22 cellular contexts compared by ENCODE assay signal in genomic region chr15:28944286-28944685, GRCh38. TPM values are rescaled to one million over a fixed set of nuclear protein-coding genes. Genes with fewer than 3 reads are reported as not detected.
DNase-seq lines count a peak whose midpoint lies in the region; ATAC-seq and TF ChIP-seq lines count a peak whose summit lies in the region.
"Had no signal": no experiment of that assay in that cellular context is flagged by ENCODE, and none has a peak within 500 bp of the region (broad histone marks: within the 10 kb centered on the region; RNA-seq: fewer than 3 reads in every experiment).

No MANE protein-coding gene starts in this region.

- CTCF ChIA-PET in naive thymus-derived CD4-positive, alpha-beta T cell (lab: Charles Lee) = interaction anchor here (0.8 kb wide), 1 partner anchor 16 kb away, joined by 6 read pairs; no protein-coding TSS in a partner anchor

- intact Hi-C loops in natural killer cell (cut with micrococcal nuclease) = no loop called here
- intact Hi-C loops in naive thymus-derived CD4-positive, alpha-beta T cell (cut with micrococcal nuclease) = no loop called here

- H3K4me1 Mint-ChIP-seq in natural killer cell = peaks cover 91 to 98% of the 10 kb centered on the region in 2 donors
- H3K4me1 Mint-ChIP-seq in natural killer cell treated with Interleukin-12 subunit alpha and Interleukin-12 subunit beta and Interleukin-15 and Interleukin-18, amount 100 ng/mL, for 72 hours (ENCODE audit: low read depth in 2 of 2) = peaks cover 81 to 82% of the 10 kb centered on the region in 2 donors
- peaks cover 75% of the 10 kb centered on the region for H3K4me1 Mint-ChIP-seq in activated naive CD8-positive, alpha-beta T cell treated with anti-CD3 and anti-CD28 coated beads, Interleukin-2, amount 50 U/mL, for 24 hours
- H3K4me1 Mint-ChIP-seq in naive thymus-derived CD4-positive, alpha-beta T cell = peaks cover 26 to 99% (median 90%) of the 10 kb centered on the region in 7 donors

- H3K27me3 ChIP-seq in naive thymus-derived CD4-positive, alpha-beta T cell (ENCODE audit: control insufficient read depth in 2 of 2, insufficient read depth in 2 of 2, low read length in 2 of 2) = no peaks in the 10 kb centered on the region
- H3K27me3 ChIP-seq: hepatocyte, right atrium auricular region had no signal

- ATAC-seq in natural killer cell (no peak), GM19395 (IDR thresholded peaks at IDR 0.05; ENCODE audit: unreplicated experiment) (no peak)
- ATAC-seq in natural killer cell treated with Interleukin-12 subunit alpha and Interleukin-12 subunit beta and Interleukin-15 and Interleukin-18, amount 100 ng/mL, for 72 hours = no peak
- ATAC-seq in activated naive CD8-positive, alpha-beta T cell treated with anti-CD3 and anti-CD28 coated beads, Interleukin-2, amount 50 U/mL, for 24 hours = no peak
- ATAC-seq in naive thymus-derived CD4-positive, alpha-beta T cell = no peak
- ATAC-seq: activated CD4-positive, CD25-positive, alpha-beta regulatory T cell treated with anti-CD3 and anti-CD28 coated beads, Interleukin-2, amount 50 U/mL, for 24 hours; SK-N-SH treated with all-trans-retinoic acid at 6 μM for 48 hours; stimulated activated naive CD8-positive, alpha-beta T cell treated with anti-CD3 and anti-CD28 coated beads, Interleukin-15, amount 100 ng/mL, for 72 hours had no signal

- H3K36me3 Mint-ChIP-seq in natural killer cell = no peaks in the 10 kb centered on the region
- H3K36me3 Mint-ChIP-seq in natural killer cell treated with Interleukin-12 subunit alpha and Interleukin-12 subunit beta and Interleukin-15 and Interleukin-18, amount 100 ng/mL, for 72 hours = peaks cover 6% of the 10 kb centered on the region
- peaks cover 22% of the 10 kb centered on the region for H3K36me3 Mint-ChIP-seq in activated naive CD8-positive, alpha-beta T cell treated with anti-CD3 and anti-CD28 coated beads, Interleukin-2, amount 50 U/mL, for 24 hours (ENCODE audit: low read depth)
- H3K36me3 Mint-ChIP-seq in naive thymus-derived CD4-positive, alpha-beta T cell = peaks cover 7 to 25% (median 21%) of the 10 kb centered on the region in 5 donors

- H3K9me3 Mint-ChIP-seq in natural killer cell = no peaks in the 10 kb centered on the region
- no peaks in the 10 kb centered on the region for H3K9me3 Mint-ChIP-seq in natural killer cell treated with Interleukin-12 subunit alpha and Interleukin-12 subunit beta and Interleukin-15 and Interleukin-18, amount 100 ng/mL, for 72 hours
- no peaks in the 10 kb centered on the region for H3K9me3 Mint-ChIP-seq in activated naive CD8-positive, alpha-beta T cell treated with anti-CD3 and anti-CD28 coated beads, Interleukin-2, amount 50 U/mL, for 24 hours
- peaks cover 0 to 4% (median 0%) of the 10 kb centered on the region in 11 donors for H3K9me3 Mint-ChIP-seq in naive thymus-derived CD4-positive, alpha-beta T cell
- H3K9me3 Mint-ChIP-seq: activated CD4-positive, alpha-beta memory T cell treated with anti-CD3 and anti-CD28 coated beads for 36 hours had no signal

- H3K4me1 ChIP-seq in naive thymus-derived CD4-positive, alpha-beta T cell (ENCODE audit: control insufficient read depth in 2 of 2, insufficient read depth in 2 of 2, low read length in 2 of 2) = peaks cover 36 to 80% of the 10 kb centered on the region in 2 donors
- H3K4me1 ChIP-seq: right atrium auricular region had no signal

- peaks cover 0 to 18% (median 0%) of the 10 kb centered on the region in 3 experiments for H3K36me3 ChIP-seq in naive thymus-derived CD4-positive, alpha-beta T cell (ENCODE audit: control insufficient read depth in 2 of 3, insufficient read depth in 3 of 3, low read length in 3 of 3)
- H3K36me3 ChIP-seq: right atrium auricular region had no signal

- peak overlapping the region; percentile 79 to 97 for H3K27ac Mint-ChIP-seq in natural killer cell
- peak overlapping the region in 1 of 2 donors; percentile 77 for H3K27ac Mint-ChIP-seq in natural killer cell treated with Interleukin-12 subunit alpha and Interleukin-12 subunit beta and Interleukin-15 and Interleukin-18, amount 100 ng/mL, for 72 hours
- peak overlapping the region; percentile 44 for H3K27ac Mint-ChIP-seq in activated naive CD8-positive, alpha-beta T cell treated with anti-CD3 and anti-CD28 coated beads, Interleukin-2, amount 50 U/mL, for 24 hours
- H3K27ac Mint-ChIP-seq in naive thymus-derived CD4-positive, alpha-beta T cell = peak overlapping the region in 6 of 9 donors; percentile 23 to 95 (median 78)
- H3K27ac Mint-ChIP-seq: activated CD4-positive, alpha-beta memory T cell treated with anti-CD3 and anti-CD28 coated beads for 36 hours; stimulated activated naive CD8-positive, alpha-beta T cell treated with anti-CD3 and anti-CD28 coated beads, Interleukin-15, amount 100 ng/mL, for 72 hours had no signal

- no peak overlapping the region for H3K27ac ChIP-seq in naive thymus-derived CD4-positive, alpha-beta T cell (ENCODE audit: low read depth, low read length)
- H3K27ac ChIP-seq: hepatocyte, PC-9, right atrium auricular region had no signal

- no peaks in the 10 kb centered on the region for H3K9me3 ChIP-seq in naive thymus-derived CD4-positive, alpha-beta T cell (ENCODE audit: control insufficient read depth in 2 of 3, low read length in 3 of 3)
- H3K9me3 ChIP-seq: right atrium auricular region had no signal

- DNase-seq in natural killer cell (peak; percentile 6), NCI-H524 (lab: John Stamatoyannopoulos, UW) (no peak), HPDE6-E6E7 (ENCODE audit: extremely low spot score) (no peak)
- DNase-seq in natural killer cell treated with Interleukin-12 subunit alpha and Interleukin-12 subunit beta and Interleukin-15 and Interleukin-18, amount 100 ng/mL, for 72 hours (ENCODE audit: low spot score) = no peak
- DNase-seq in activated naive CD8-positive, alpha-beta T cell treated with anti-CD3 and anti-CD28 coated beads, Interleukin-2, amount 50 U/mL, for 24 hours = no peak
- DNase-seq in naive thymus-derived CD4-positive, alpha-beta T cell = no peak
- DNase-seq: DMS153; Kasumi-1; mammary epithelial cell; NCI-H1436 treated with DMSO at 0.1 percent for 48 hours; NCI-H345; PC-9; Right ventricle myocardium superior; stimulated activated naive CD8-positive, alpha-beta T cell treated with anti-CD3 and anti-CD28 coated beads, Interleukin-15, amount 100 ng/mL, for 72 hours had no signal

- no peaks in the 10 kb centered on the region for H3K27me3 Mint-ChIP-seq in natural killer cell (ENCODE audit: low read depth in 2 of 2)
- no peaks in the 10 kb centered on the region for H3K27me3 Mint-ChIP-seq in natural killer cell treated with Interleukin-12 subunit alpha and Interleukin-12 subunit beta and Interleukin-15 and Interleukin-18, amount 100 ng/mL, for 72 hours
- no peaks in the 10 kb centered on the region for H3K27me3 Mint-ChIP-seq in activated naive CD8-positive, alpha-beta T cell treated with anti-CD3 and anti-CD28 coated beads, Interleukin-2, amount 50 U/mL, for 24 hours
- H3K27me3 Mint-ChIP-seq in naive thymus-derived CD4-positive, alpha-beta T cell = peaks cover 0 to 4% (median 0%) of the 10 kb centered on the region in 5 donors
- H3K27me3 Mint-ChIP-seq: activated CD4-positive, alpha-beta memory T cell treated with anti-CD3 and anti-CD28 coated beads for 36 hours; brain; stimulated activated naive CD8-positive, alpha-beta T cell treated with anti-CD3 and anti-CD28 coated beads, Interleukin-15, amount 100 ng/mL, for 72 hours had no signal

- POLR2A ChIA-PET in naive thymus-derived CD4-positive, alpha-beta T cell (lab: Charles Lee) = interaction anchor here (1.1 kb wide), 1 partner anchor 11 kb away, joined by 3 read pairs; no protein-coding TSS in a partner anchor

- TF ChIP-seq CTCF in natural killer cell (IDR thresholded peaks at IDR 0.05) = no peak

- H3K4me3 Mint-ChIP-seq in natural killer cell = peak overlapping the region; percentile 22
- no peak overlapping the region for H3K4me3 Mint-ChIP-seq in natural killer cell treated with Interleukin-12 subunit alpha and Interleukin-12 subunit beta and Interleukin-15 and Interleukin-18, amount 100 ng/mL, for 72 hours
- no peak overlapping the region for H3K4me3 Mint-ChIP-seq in activated naive CD8-positive, alpha-beta T cell treated with anti-CD3 and anti-CD28 coated beads, Interleukin-2, amount 50 U/mL, for 24 hours
- peak overlapping the region in 6 of 10 donors; percentile 8 to 68 (median 28) for H3K4me3 Mint-ChIP-seq in naive thymus-derived CD4-positive, alpha-beta T cell
- H3K4me3 Mint-ChIP-seq: activated CD4-positive, alpha-beta memory T cell treated with anti-CD3 and anti-CD28 coated beads for 36 hours; brain; stimulated activated naive CD8-positive, alpha-beta T cell treated with anti-CD3 and anti-CD28 coated beads, Interleukin-15, amount 100 ng/mL, for 72 hours had no signal

- H3K4me3 ChIP-seq in naive thymus-derived CD4-positive, alpha-beta T cell (ENCODE audit: low read length) = no peak overlapping the region
- H3K4me3 ChIP-seq: hepatocyte, PC-9, right atrium auricular region, smooth muscle cell had no signal

RNA-seq across cellular contexts. Expression of gene APBA2, which starts 58.5 kb away (rescaled TPM):
- 100 to 1,000 TPM in 1 of 3 donors, 10 to 100 TPM in 2; 96.4 to 119 (median 97.9) TPM for total RNA-seq in natural killer cell
- 10 to 100 TPM in 1 of 2 donors, 1 to 10 TPM in 1; 6.0 to 19.4 TPM for total RNA-seq in natural killer cell treated with Interleukin-12 subunit alpha and Interleukin-12 subunit beta and Interleukin-15 and Interleukin-18, amount 100 ng/mL, for 72 hours
- total RNA-seq in naive thymus-derived CD4-positive, alpha-beta T cell = 100 to 1,000 TPM in 3 of 5 experiments, 10 to 100 TPM in 1, 1 to 10 TPM in 1; 7.7 to 139 (median 110) TPM
- polyA plus RNA-seq in naive thymus-derived CD4-positive, alpha-beta T cell = 100 to 1,000 TPM in 1 of 2 donors, 10 to 100 TPM in 1; 59.7 to 113 TPM
- total RNA-seq: PC-9 had no signal

Comparison
In these comparisons a context has a peak if more than half of its experiments do, and no peak if none do; other contexts are left out.
1. H3K4me3 Mint-ChIP-seq: peak in natural killer cell (single experiment) and naive thymus-derived CD4-positive, alpha-beta T cell (6 of 10); none in natural killer cell treated with Interleukin-12 subunit alpha and Interleukin-12 subunit beta and Interleukin-15 and Interleukin-18, amount 100 ng/mL, for 72 hours (single experiment) and activated naive CD8-positive, alpha-beta T cell treated with anti-CD3 and anti-CD28 coated beads, Interleukin-2, amount 50 U/mL, for 24 hours (single experiment).